1 cellular context compared by ENCODE assay signal in the genomic region with DNA sequence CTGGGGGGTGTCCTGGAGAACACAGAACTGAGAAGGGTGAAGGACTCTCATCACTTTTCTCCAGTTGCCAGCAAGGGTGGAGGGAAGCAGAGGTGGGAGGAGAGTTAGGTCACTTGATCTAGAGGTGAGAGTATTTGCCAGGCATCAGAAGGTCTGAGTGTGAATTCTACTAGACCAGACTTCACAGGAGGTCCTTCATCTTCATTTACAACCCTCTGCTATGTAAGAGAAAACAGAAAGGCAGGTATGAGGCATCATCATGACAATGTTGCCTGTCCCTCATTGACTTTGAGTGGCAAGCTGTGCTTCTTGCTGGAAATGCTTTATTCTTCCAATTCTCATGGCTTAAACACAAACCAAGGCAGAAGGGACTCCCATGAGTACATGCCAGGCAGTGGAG.
TF ChIP-seq lines count a peak whose summit lies in the region.

No MANE protein-coding gene starts in this region.

TF ChIP-seq in HepG2, 621 proteins besides CTCF, POLR2A, EP300 and RAD21:
- TF ChIP-seq, protein P1, sequence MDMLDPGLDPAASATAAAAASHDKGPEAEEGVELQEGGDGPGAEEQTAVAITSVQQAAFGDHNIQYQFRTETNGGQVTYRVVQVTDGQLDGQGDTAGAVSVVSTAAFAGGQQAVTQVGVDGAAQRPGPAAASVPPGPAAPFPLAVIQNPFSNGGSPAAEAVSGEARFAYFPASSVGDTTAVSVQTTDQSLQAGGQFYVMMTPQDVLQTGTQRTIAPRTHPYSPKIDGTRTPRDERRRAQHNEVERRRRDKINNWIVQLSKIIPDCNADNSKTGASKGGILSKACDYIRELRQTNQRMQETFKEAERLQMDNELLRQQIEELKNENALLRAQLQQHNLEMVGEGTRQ (IDR thresholded peaks at IDR 0.05; ENCODE audit: low read depth, low read length), result no peak
- TF ChIP-seq, protein P1 (CRISPR knock-in tag; IDR thresholded peaks at IDR 0.05; ENCODE audit: borderline replicate concordance), result no peak
- TF ChIP-seq, protein P2, sequence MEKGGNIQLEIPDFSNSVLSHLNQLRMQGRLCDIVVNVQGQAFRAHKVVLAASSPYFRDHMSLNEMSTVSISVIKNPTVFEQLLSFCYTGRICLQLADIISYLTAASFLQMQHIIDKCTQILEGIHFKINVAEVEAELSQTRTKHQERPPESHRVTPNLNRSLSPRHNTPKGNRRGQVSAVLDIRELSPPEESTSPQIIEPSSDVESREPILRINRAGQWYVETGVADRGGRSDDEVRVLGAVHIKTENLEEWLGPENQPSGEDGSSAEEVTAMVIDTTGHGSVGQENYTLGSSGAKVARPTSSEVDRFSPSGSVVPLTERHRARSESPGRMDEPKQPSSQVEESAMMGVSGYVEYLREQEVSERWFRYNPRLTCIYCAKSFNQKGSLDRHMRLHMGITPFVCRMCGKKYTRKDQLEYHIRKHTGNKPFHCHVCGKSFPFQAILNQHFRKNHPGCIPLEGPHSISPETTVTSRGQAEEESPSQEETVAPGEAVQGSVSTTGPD (CRISPR knock-in tag; IDR thresholded peaks at IDR 0.05), result no peak
- TF ChIP-seq PCBP1 (IDR thresholded peaks at IDR 0.05; ENCODE audit: borderline replicate concordance, low read depth, low read length) (no peak), SAP130 (CRISPR knock-in tag; IDR thresholded peaks at IDR 0.05; ENCODE audit: low read depth) (no peak), SCMH1 (CRISPR knock-in tag; IDR thresholded peaks at IDR 0.05; ENCODE audit: borderline replicate concordance) (no peak), ZBTB21 (CRISPR knock-in tag; IDR thresholded peaks at IDR 0.05) (no peak)
